ENCODE assay signal across 40 cellular contexts in genomic region chr14:36006623-36007022, GRCh38.
"Had no signal": no experiment of that assay in that cellular context is flagged by ENCODE, and none has a peak within 500 bp of the region (broad histone marks: within the 10 kb centered on the region; RNA-seq: fewer than 3 reads in every experiment).

No MANE protein-coding gene starts in this region.

- H3K4me1 ChIP-seq: adrenal gland, ascending aorta, breast epithelium, colonic mucosa had no signal

- H3K27ac ChIP-seq: adrenal gland, ascending aorta, brain microvascular endothelial cell, breast epithelium, cardiac muscle cell, colonic mucosa had no signal

- H3K36me3 ChIP-seq: adrenal gland, ascending aorta, brain microvascular endothelial cell, breast epithelium, cardiac muscle cell, colonic mucosa had no signal

- H3K9me3 Mint-ChIP-seq: activated naive CD4-positive, alpha-beta T cell treated with anti-CD3 and anti-CD28 coated beads for 36 hours; activated naive CD4-positive, alpha-beta T cell treated with anti-CD3 and anti-CD28 coated beads, Interleukin-2, amount 10 ng/mL, durations not matched to agents 7 days and 5 days; activated naive CD4-positive, alpha-beta T cell treated with anti-CD3 and anti-CD28 coated beads, Interleukin-2, amount 50 U/mL, for 24 hours; activated naive CD4-positive, alpha-beta T cell treated with anti-CD3 and anti-CD28 coated beads, Interleukin-2, amount 50 U/mL, for 72 hours; activated naive CD8-positive, alpha-beta T cell treated with anti-CD3 and anti-CD28 coated beads for 36 hours; activated naive CD8-positive, alpha-beta T cell treated with anti-CD3 and anti-CD28 coated beads, Interleukin-2, amount 10 ng/mL, durations not matched to agents 7 days and 5 days; activated naive CD8-positive, alpha-beta T cell treated with anti-CD3 and anti-CD28 coated beads, Interleukin-2, amount 50 U/mL, for 24 hours; activated T-cell treated with anti-CD3 and anti-CD28 coated beads, Interleukin-2, amount 50 U/mL, for 24 hours; activated T-cell treated with anti-CD3 and anti-CD28 coated beads, Interleukin-2, amount 50 U/mL, for 4 hours; activated T-cell treated with anti-CD3 and anti-CD28 coated beads, Interleukin-2, amount 50 U/mL, for 72 hours; activated T-helper 1 cell treated with anti-CD3 and anti-CD28 coated beads, Interleukin-12 subunit alpha, Interleukin-12 subunit beta, Interleukin-2, Interleukin-4 antibody, amounts not matched to agents 30 ng/mL and 10 ng/mL and 1 ng/mL, durations not matched to agents 14 hours and 24 hours and 36 hours; activated T-helper 2 cell treated with anti-CD3 and anti-CD28 coated beads, Interferon-gamma antibody, Interleukin-2, Interleukin-4, amounts not matched to agents 10 μg/mL and 5 μg/mL and 100 μg/mL, durations not matched to agents 14 hours and 24 hours and 36 hours; central memory CD8-positive, alpha-beta T cell had no signal

- H3K27me3 ChIP-seq: adrenal gland, ascending aorta, brain microvascular endothelial cell, breast epithelium, colonic mucosa had no signal

- DNase-seq: activated effector memory CD4-positive, alpha-beta T cell treated with anti-CD3 and anti-CD28 coated beads, Interleukin-2, amount 50 U/mL, for 16 hours; activated effector memory CD4-positive, alpha-beta T cell treated with Interleukin-2 at 50 U/mL for 16 hours; activated gamma-delta T cell; activated gamma-delta T cell treated with Interleukin-2 at 50 U/mL for 16 hours; activated naive CD4-positive, alpha-beta T cell; activated naive CD4-positive, alpha-beta T cell treated with anti-CD3 and anti-CD28 coated beads for 36 hours; activated naive CD4-positive, alpha-beta T cell treated with anti-CD3 and anti-CD28 coated beads, Interleukin-2, amount 10 ng/mL, durations not matched to agents 7 days and 5 days; activated naive CD4-positive, alpha-beta T cell treated with anti-CD3 and anti-CD28 coated beads, Interleukin-2, amount 50 U/mL, for 16 hours; activated naive CD4-positive, alpha-beta T cell treated with Interleukin-2 at 50 U/mL for 16 hours; activated naive CD8-positive, alpha-beta T cell treated with anti-CD3 and anti-CD28 coated beads for 36 hours; activated naive CD8-positive, alpha-beta T cell treated with anti-CD3 and anti-CD28 coated beads, Interleukin-2, amount 10 ng/mL, durations not matched to agents 7 days and 5 days; activated naive CD8-positive, alpha-beta T cell treated with anti-CD3 and anti-CD28 coated beads, Interleukin-2, amount 50 U/mL, for 24 hours; activated T-cell treated with anti-CD3 and anti-CD28 coated beads, Interleukin-2, amount 50 U/mL, for 1 hour; activated T-cell treated with anti-CD3 and anti-CD28 coated beads, Interleukin-2, amount 50 U/mL, for 24 hours; activated T-cell treated with anti-CD3 and anti-CD28 coated beads, Interleukin-2, amount 50 U/mL, for 4 hours; activated T-cell treated with anti-CD3 and anti-CD28 coated beads, Interleukin-2, amount 50 U/mL, for 48 hours; activated T-cell treated with anti-CD3 and anti-CD28 coated beads, Interleukin-2, amount 50 U/mL, for 72 hours; adrenal gland; amniotic stem cell; amygdala; anterior cingulate cortex; aorta; brain microvascular endothelial cell; caudate nucleus; central memory CD4-positive, alpha-beta T cell; cerebellar nuclear complex; colonic mucosa had no signal

- H3K36me3 Mint-ChIP-seq: activated naive CD4-positive, alpha-beta T cell treated with anti-CD3 and anti-CD28 coated beads, Interleukin-2, amount 10 ng/mL, durations not matched to agents 7 days and 5 days; activated naive CD4-positive, alpha-beta T cell treated with anti-CD3 and anti-CD28 coated beads, Interleukin-2, amount 50 U/mL, for 24 hours; activated naive CD4-positive, alpha-beta T cell treated with anti-CD3 and anti-CD28 coated beads, Interleukin-2, amount 50 U/mL, for 72 hours; activated naive CD8-positive, alpha-beta T cell; activated naive CD8-positive, alpha-beta T cell treated with anti-CD3 and anti-CD28 coated beads for 36 hours; activated naive CD8-positive, alpha-beta T cell treated with anti-CD3 and anti-CD28 coated beads, Interleukin-2, amount 10 ng/mL, durations not matched to agents 7 days and 5 days; brain had no signal

- H3K4me1 Mint-ChIP-seq: activated naive CD4-positive, alpha-beta T cell treated with anti-CD3 and anti-CD28 coated beads, Interleukin-2, amount 10 ng/mL, durations not matched to agents 7 days and 5 days; activated naive CD4-positive, alpha-beta T cell treated with anti-CD3 and anti-CD28 coated beads, Interleukin-2, amount 50 U/mL, for 24 hours; activated naive CD8-positive, alpha-beta T cell treated with anti-CD3 and anti-CD28 coated beads for 36 hours; activated naive CD8-positive, alpha-beta T cell treated with anti-CD3 and anti-CD28 coated beads, Interleukin-2, amount 10 ng/mL, durations not matched to agents 7 days and 5 days; activated naive CD8-positive, alpha-beta T cell treated with anti-CD3 and anti-CD28 coated beads, Interleukin-2, amount 50 U/mL, for 24 hours; brain; central memory CD8-positive, alpha-beta T cell had no signal

- H3K27ac Mint-ChIP-seq: activated naive CD4-positive, alpha-beta T cell treated with anti-CD3 and anti-CD28 coated beads for 36 hours; activated naive CD4-positive, alpha-beta T cell treated with anti-CD3 and anti-CD28 coated beads, Interleukin-2, amount 10 ng/mL, durations not matched to agents 7 days and 5 days; activated naive CD4-positive, alpha-beta T cell treated with anti-CD3 and anti-CD28 coated beads, Interleukin-2, amount 50 U/mL, for 24 hours; activated naive CD4-positive, alpha-beta T cell treated with anti-CD3 and anti-CD28 coated beads, Interleukin-2, amount 50 U/mL, for 72 hours; activated naive CD8-positive, alpha-beta T cell; activated naive CD8-positive, alpha-beta T cell treated with anti-CD3 and anti-CD28 coated beads for 36 hours; activated naive CD8-positive, alpha-beta T cell treated with anti-CD3 and anti-CD28 coated beads, Interleukin-2, amount 10 ng/mL, durations not matched to agents 7 days and 5 days; activated naive CD8-positive, alpha-beta T cell treated with anti-CD3 and anti-CD28 coated beads, Interleukin-2, amount 50 U/mL, for 24 hours; activated T-cell treated with anti-CD3 and anti-CD28 coated beads, Interleukin-2, amount 50 U/mL, for 24 hours; activated T-cell treated with anti-CD3 and anti-CD28 coated beads, Interleukin-2, amount 50 U/mL, for 72 hours; activated T-helper 1 cell treated with anti-CD3 and anti-CD28 coated beads, Interleukin-12 subunit alpha, Interleukin-12 subunit beta, Interleukin-2, Interleukin-4 antibody, amounts not matched to agents 30 ng/mL and 10 ng/mL and 1 ng/mL, durations not matched to agents 14 hours and 24 hours and 36 hours; activated T-helper 2 cell treated with anti-CD3 and anti-CD28 coated beads, Interferon-gamma antibody, Interleukin-2, Interleukin-4, amounts not matched to agents 10 μg/mL and 5 μg/mL and 100 μg/mL, durations not matched to agents 14 hours and 24 hours and 36 hours; brain had no signal

- ATAC-seq: activated naive CD4-positive, alpha-beta T cell treated with anti-CD3 and anti-CD28 coated beads, Interleukin-2, amount 50 U/mL, for 72 hours; activated naive CD8-positive, alpha-beta T cell treated with anti-CD3 and anti-CD28 coated beads, Interleukin-2, amount 50 U/mL, for 24 hours; activated T-cell treated with anti-CD3 and anti-CD28 coated beads, Interleukin-2, amount 50 U/mL, for 4 hours had no signal

- H3K4me3 Mint-ChIP-seq: activated naive CD4-positive, alpha-beta T cell treated with anti-CD3 and anti-CD28 coated beads for 36 hours; activated naive CD4-positive, alpha-beta T cell treated with anti-CD3 and anti-CD28 coated beads, Interleukin-2, amount 10 ng/mL, durations not matched to agents 7 days and 5 days; activated naive CD4-positive, alpha-beta T cell treated with anti-CD3 and anti-CD28 coated beads, Interleukin-2, amount 50 U/mL, for 24 hours; activated naive CD8-positive, alpha-beta T cell; activated naive CD8-positive, alpha-beta T cell treated with anti-CD3 and anti-CD28 coated beads for 36 hours; activated naive CD8-positive, alpha-beta T cell treated with anti-CD3 and anti-CD28 coated beads, Interleukin-2, amount 10 ng/mL, durations not matched to agents 7 days and 5 days; activated naive CD8-positive, alpha-beta T cell treated with anti-CD3 and anti-CD28 coated beads, Interleukin-2, amount 50 U/mL, for 24 hours; activated T-cell treated with anti-CD3 and anti-CD28 coated beads, Interleukin-2, amount 50 U/mL, for 24 hours; activated T-cell treated with anti-CD3 and anti-CD28 coated beads, Interleukin-2, amount 50 U/mL, for 4 hours; activated T-cell treated with anti-CD3 and anti-CD28 coated beads, Interleukin-2, amount 50 U/mL, for 72 hours; activated T-helper 1 cell treated with anti-CD3 and anti-CD28 coated beads, Interleukin-12 subunit alpha, Interleukin-12 subunit beta, Interleukin-2, Interleukin-4 antibody, amounts not matched to agents 30 ng/mL and 10 ng/mL and 1 ng/mL, durations not matched to agents 14 hours and 24 hours and 36 hours; brain; central memory CD8-positive, alpha-beta T cell had no signal

- H3K4me3 ChIP-seq: adrenal gland, ascending aorta, breast epithelium, cardiac muscle cell, colonic mucosa had no signal

- H3K27me3 Mint-ChIP-seq: activated naive CD8-positive, alpha-beta T cell; activated naive CD8-positive, alpha-beta T cell treated with anti-CD3 and anti-CD28 coated beads, Interleukin-2, amount 50 U/mL, for 24 hours; central memory CD8-positive, alpha-beta T cell had no signal

- H3K9me3 ChIP-seq: adrenal gland, ascending aorta, breast epithelium, colonic mucosa had no signal

- FAIRE-seq: astrocyte, bronchial epithelial cell, colon had no signal
